13 cellular contexts compared by ENCODE assay signal in the genomic region with DNA sequence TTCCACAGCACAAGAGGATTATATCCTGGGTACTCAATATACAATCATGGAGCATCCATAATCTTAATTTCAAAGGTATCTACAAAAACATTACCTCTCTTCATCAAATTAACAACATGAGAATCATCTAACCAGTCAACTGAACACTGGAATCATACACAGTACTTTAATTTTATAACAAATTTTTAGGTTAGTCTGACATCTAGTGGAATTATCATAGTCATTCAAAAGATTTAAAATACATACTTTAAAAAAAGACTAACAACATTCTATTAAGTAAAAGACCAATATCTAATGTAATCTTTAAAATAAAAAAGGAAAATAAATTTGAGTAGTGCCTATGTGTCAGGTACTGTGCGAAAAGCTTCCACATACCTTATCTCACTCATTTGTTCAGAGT. TPM values are rescaled to one million over a fixed set of nuclear protein-coding genes. Genes with fewer than 3 reads are reported as not detected.
DNase-seq lines count a peak whose midpoint lies in the region; ATAC-seq, FAIRE-seq and TF ChIP-seq lines count a peak whose summit lies in the region.
"Had no signal": no experiment of that assay in that cellular context is flagged by ENCODE, and none has a peak within 500 bp of the region (broad histone marks: within the 10 kb centered on the region; RNA-seq: fewer than 3 reads in every experiment).

No MANE protein-coding gene starts in this region.

- no peak overlapping the region for H2AFZ ChIP-seq in Karpas-422 (ENCODE audit: low read length)

- H3K27me3 ChIP-seq in Karpas-422 (ENCODE audit: low read length) (no peaks in the 10 kb centered on the region), tibial nerve (no peaks in the 10 kb centered on the region)

- 91 to 94% methylated on average over 1 of the region's 1 CpG for WGBS in tibial nerve, 2 donors

- CTCF ChIA-PET in activated B cell treated with CpG ODN at 0.5 μM for 24 hours (lab: Charles Lee), result interaction anchor here (0.6 to 3.3 kb wide), 9 partner anchors 17 to 308 kb away, joined by 3 to 26 read pairs (median 3); partner anchors contain the start of gene SH3GLB1

- H3K9me3 ChIP-seq in Karpas-422 (ENCODE audit: low read length) (no peaks in the 10 kb centered on the region), tibial nerve (no peaks in the 10 kb centered on the region)

- intact Hi-C loops in activated B cell treated with CpG ODN at 0.5 μM for 24 hours (cut with micrococcal nuclease), result loop anchor here (5.0 kb wide), 6 partner anchors 70 to 305 kb away; no protein-coding TSS in a partner anchor

- no peaks in the 10 kb centered on the region for H3K4me1 ChIP-seq in Karpas-422 (ENCODE audit: low read length)
- no peaks in the 10 kb centered on the region for H3K4me1 ChIP-seq in tibial nerve

- H3K36me3 ChIP-seq in Karpas-422 (ENCODE audit: insufficient read depth, low read length), result no peaks in the 10 kb centered on the region
- H3K36me3 ChIP-seq in tibial nerve, result no peaks in the 10 kb centered on the region

- H3K27ac ChIP-seq in Karpas-422 (ENCODE audit: low read length) (no peak overlapping the region), tibial nerve (no peak overlapping the region), substantia nigra (ENCODE audit: low read depth, low read length, poor library complexity, severe bottlenecking) (no peak overlapping the region)

- H3K36me3 Mint-ChIP-seq in activated B cell treated with CpG ODN at 0.5 μM for 24 hours (ENCODE audit: low read depth), result no peaks in the 10 kb centered on the region
- no peaks in the 10 kb centered on the region for H3K36me3 Mint-ChIP-seq in memory B cell

- TF ChIP-seq POLR2A in tibial nerve (IDR thresholded peaks at IDR 0.05), result no peak

- DNase-seq in D721Med (ENCODE audit: insufficient read length, low spot score) (no peak), Karpas-422 (peak; percentile 64), activated B cell treated with CpG ODN at 0.5 μM for 24 hours (no peak), memory B cell (ENCODE audit: low spot score in 2 of 2) (no peak), tibial nerve (ENCODE audit: low spot score in 2 of 2) (no peak), substantia nigra (lab: John Stamatoyannopoulos, UW) (no peak)
- DNase-seq: activated CD8-positive, alpha-beta memory T cell treated with anti-CD3 and anti-CD28 coated beads, Interleukin-2, amount 50 U/mL, for 4 hours; left ventricle myocardium superior; Right ventricle myocardium superior had no signal

- H3K9ac ChIP-seq in Karpas-422 (ENCODE audit: low read length), result no peak overlapping the region

- H3K27me3 Mint-ChIP-seq in activated B cell treated with CpG ODN at 0.5 μM for 24 hours (no peaks in the 10 kb centered on the region), memory B cell (no peaks in the 10 kb centered on the region)

- H3K4me1 Mint-ChIP-seq in activated B cell treated with CpG ODN at 0.5 μM for 24 hours (no peaks in the 10 kb centered on the region), memory B cell (no peaks in the 10 kb centered on the region)

- H3K4me3 Mint-ChIP-seq in activated B cell treated with CpG ODN at 0.5 μM for 24 hours (no peak overlapping the region), memory B cell (no peak overlapping the region)

- ATAC-seq in activated B cell treated with CpG ODN at 0.5 μM for 24 hours (ENCODE audit: low read depth) (peak; percentile 34), memory B cell (ENCODE audit: low read depth) (peak; percentile 50), GM21576 (IDR thresholded peaks at IDR 0.05; ENCODE audit: unreplicated experiment) (no peak), GM19397 (IDR thresholded peaks at IDR 0.05; ENCODE audit: unreplicated experiment) (no peak)
- ATAC-seq: GM12878, left ventricle myocardium superior had no signal

- POLR2A ChIA-PET in activated B cell treated with CpG ODN at 0.5 μM for 24 hours (lab: Charles Lee), result no interaction called here

- no peaks in the 10 kb centered on the region for H4K20me1 ChIP-seq in Karpas-422 (ENCODE audit: insufficient read depth, low read depth, low read length)

- FAIRE-seq in D721Med (lab: Jason Lieb, UNC), result no peak
- FAIRE-seq: GM12878, urothelium cell line had no signal

- no peaks in the 10 kb centered on the region for H3K9me2 ChIP-seq in Karpas-422 (replicated peaks; ENCODE audit: insufficient read depth, low read length)

- TF ChIP-seq CTCF in D721Med (IDR thresholded peaks at IDR 0.05; ENCODE audit: insufficient read depth, missing control alignments) (peak; percentile 28), activated B cell treated with CpG ODN at 0.5 μM for 24 hours (IDR thresholded peaks at IDR 0.05) (no peak), tibial nerve (IDR thresholded peaks at IDR 0.05) (no peak)

- no peak overlapping the region for H3K4me2 ChIP-seq in Karpas-422 (ENCODE audit: low read depth, low read length, poor library complexity, severe bottlenecking)

- H3K9me3 Mint-ChIP-seq in activated B cell treated with CpG ODN at 0.5 μM for 24 hours (no peaks in the 10 kb centered on the region), memory B cell (no peaks in the 10 kb centered on the region)

- H3K79me2 ChIP-seq in Karpas-422 (ENCODE audit: low read length), result no peaks in the 10 kb centered on the region

- H3K27ac Mint-ChIP-seq in activated B cell treated with CpG ODN at 0.5 μM for 24 hours (no peak overlapping the region), memory B cell (no peak overlapping the region)

- no peak for TF ChIP-seq EP300 in tibial nerve (IDR thresholded peaks at IDR 0.05)

- no peak overlapping the region for H3K4me3 ChIP-seq in Karpas-422 (ENCODE audit: low read length)
- no peak overlapping the region for H3K4me3 ChIP-seq in tibial nerve
- H3K4me3 ChIP-seq: GM12878 had no signal

RNA-seq across cellular contexts. Expression of gene SH3GLB1, which starts 16.8 kb away (rescaled TPM):
- total RNA-seq in Karpas-422 (2014; rRNA removed; shearing (Covaris generic); ENCODE audit: low replicate concordance), result 33.4 and 56.6 TPM in 2 replicates
- total RNA-seq in activated B cell treated with CpG ODN at 0.5 μM for 24 hours (63.8 and 63.9 TPM in 2 replicates), tibial nerve (10 to 100 TPM; 37.7 to 46.1 (median 40.1) TPM)

Comparison
In these comparisons a context has a peak if more than half of its experiments do, and no peak if none do; other contexts are left out.
1. ATAC-seq: peak in activated B cell treated with CpG ODN at 0.5 μM for 24 hours (single experiment) and memory B cell (single experiment); none in GM21576 (single experiment) and GM19397 (single experiment).